Comparison of ENCODE assay signal across 8 cellular contexts in the genomic region with DNA sequence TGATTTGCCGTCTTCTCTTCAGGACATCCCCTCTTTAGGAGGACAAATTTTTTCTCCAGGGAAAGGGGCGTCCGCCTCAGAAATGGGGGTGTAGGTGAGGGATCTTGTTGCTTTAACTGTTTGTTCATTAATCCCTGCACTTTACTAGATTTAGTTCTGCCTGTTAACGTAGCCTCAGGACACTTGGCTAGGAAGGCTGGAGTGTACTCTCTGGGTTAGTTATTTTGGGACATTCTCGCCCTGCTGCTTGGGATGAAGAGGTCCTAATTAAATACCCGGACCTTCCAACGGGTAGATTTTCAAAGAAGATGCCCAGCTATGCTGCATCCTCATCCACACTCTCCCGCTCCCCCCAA. TPM values are rescaled to one million over a fixed set of nuclear protein-coding genes. Genes with fewer than 3 reads are reported as not detected.
DNase-seq lines count a peak whose midpoint lies in the region; ATAC-seq, FAIRE-seq and TF ChIP-seq lines count a peak whose summit lies in the region.

No MANE protein-coding gene starts in this region.

- DNase-seq in T-helper 2 cell treated with Interferon-gamma antibody and Interleukin-4, amounts not matched to agents 5 μg/mL and 100 μg/mL, for 36 hours (ENCODE audit: low spot score): no peak
- no peak for DNase-seq in T-helper 2 cell
- no peak for DNase-seq in kidney
- DNase-seq in suprapubic skin (ENCODE audit: low spot score in 2 of 2): no peak
- DNase-seq in Karpas-422: no peak
- no peak for DNase-seq in SIG-M5 treated with dmso at 0.1 percent for 504 hours (lab: John Stamatoyannopoulos, UW; ENCODE audit: unreplicated experiment)

- peak overlapping the region; percentile 72 for H3K4me3 Mint-ChIP-seq in T-helper 2 cell treated with Interferon-gamma antibody and Interleukin-4, amounts not matched to agents 5 μg/mL and 100 μg/mL, for 36 hours
- peak overlapping the region; percentile 86 to 94 (median 91) for H3K4me3 Mint-ChIP-seq in brain

- no peak for ATAC-seq in HG02759 (IDR thresholded peaks at IDR 0.05; ENCODE audit: unreplicated experiment)

- FAIRE-seq in kidney (lab: Jason Lieb, UNC): no peak

- H3K9me2 ChIP-seq in Karpas-422 (replicated peaks; ENCODE audit: insufficient read depth, low read length): no peaks in the 10 kb centered on the region

- H2AFZ ChIP-seq in Karpas-422 (ENCODE audit: low read length): no peak overlapping the region

- H3K36me3 ChIP-seq in kidney (ENCODE audit: control insufficient read depth in 1 of 2, insufficient read depth in 2 of 2, low read length in 2 of 2): no peaks in the 10 kb centered on the region
- no peaks in the 10 kb centered on the region for H3K36me3 ChIP-seq in suprapubic skin
- no peaks in the 10 kb centered on the region for H3K36me3 ChIP-seq in Karpas-422 (ENCODE audit: insufficient read depth, low read length)

- no peak overlapping the region for H3K4me2 ChIP-seq in Karpas-422 (ENCODE audit: low read depth, low read length, poor library complexity, severe bottlenecking)

- H3K9me3 Mint-ChIP-seq in T-helper 2 cell treated with Interferon-gamma antibody and Interleukin-4, amounts not matched to agents 5 μg/mL and 100 μg/mL, for 36 hours: no peaks in the 10 kb centered on the region
- peaks cover 0 to 6% (median 0%) of the 10 kb centered on the region in 5 experiments for H3K9me3 Mint-ChIP-seq in brain

- H3K79me2 ChIP-seq in Karpas-422 (ENCODE audit: low read length): no peaks in the 10 kb centered on the region

- H4K20me1 ChIP-seq in Karpas-422 (ENCODE audit: insufficient read depth, low read depth, low read length): no peaks in the 10 kb centered on the region

- H3K4me1 ChIP-seq in kidney (ENCODE audit: control insufficient read depth in 1 of 2, insufficient read depth in 1 of 2, low read depth in 1 of 2, low read length in 2 of 2) (no peaks in the 10 kb centered on the region), suprapubic skin (peaks cover 15% of the 10 kb centered on the region), Karpas-422 (ENCODE audit: low read length) (no peaks in the 10 kb centered on the region)

- H3K4me3 ChIP-seq in kidney (ENCODE audit: low read length in 2 of 2) (peak overlapping the region; percentile 42 to 55), suprapubic skin (peak overlapping the region; percentile 68), Karpas-422 (ENCODE audit: low read length) (no peak overlapping the region)

- no peak for TF ChIP-seq EP300 in suprapubic skin (IDR thresholded peaks at IDR 0.05)

- H3K9me3 ChIP-seq in kidney (ENCODE audit: control insufficient read depth in 1 of 2, low read length in 2 of 2) (no peaks in the 10 kb centered on the region), suprapubic skin (no peaks in the 10 kb centered on the region), Karpas-422 (ENCODE audit: low read length) (no peaks in the 10 kb centered on the region)

- no peaks in the 10 kb centered on the region for H3K36me3 Mint-ChIP-seq in T-helper 2 cell treated with Interferon-gamma antibody and Interleukin-4, amounts not matched to agents 5 μg/mL and 100 μg/mL, for 36 hours (ENCODE audit: low read depth)
- H3K36me3 Mint-ChIP-seq in brain: no peaks in the 10 kb centered on the region

- H3K27ac ChIP-seq in kidney (ENCODE audit: low read depth in 2 of 2, low read length in 2 of 2) (no peak overlapping the region), suprapubic skin (no peak overlapping the region), Karpas-422 (ENCODE audit: low read length) (no peak overlapping the region)

- H3K27me3 ChIP-seq in suprapubic skin: peaks cover 8% of the 10 kb centered on the region
- no peaks in the 10 kb centered on the region for H3K27me3 ChIP-seq in Karpas-422 (ENCODE audit: low read length)

- H3K9ac ChIP-seq in kidney (ENCODE audit: low read length in 2 of 2) (no peak overlapping the region), Karpas-422 (ENCODE audit: low read length) (no peak overlapping the region)

- peaks cover 58% of the 10 kb centered on the region for H3K27me3 Mint-ChIP-seq in T-helper 2 cell treated with Interferon-gamma antibody and Interleukin-4, amounts not matched to agents 5 μg/mL and 100 μg/mL, for 36 hours (ENCODE audit: low read depth)
- H3K27me3 Mint-ChIP-seq in brain: peaks cover 7% of the 10 kb centered on the region

- intact Hi-C loops in kidney (cut with DNase I): no loop called here

- TF ChIP-seq CTCF in brain (conservative IDR thresholded peaks at IDR 0.05): no peak
- no peak for TF ChIP-seq CTCF in kidney (IDR thresholded peaks at IDR 0.05; ENCODE audit: borderline replicate concordance, extremely low read depth, insufficient read depth)
- no peak for TF ChIP-seq CTCF in suprapubic skin (IDR thresholded peaks at IDR 0.05)

- 27% methylated on average over 8 of the region's 8 CpGs for WGBS in suprapubic skin

- TF ChIP-seq POLR2A in suprapubic skin (IDR thresholded peaks at IDR 0.05): no peak

- peaks cover 5% of the 10 kb centered on the region for H3K4me1 Mint-ChIP-seq in T-helper 2 cell treated with Interferon-gamma antibody and Interleukin-4, amounts not matched to agents 5 μg/mL and 100 μg/mL, for 36 hours (ENCODE audit: low read depth)
- H3K4me1 Mint-ChIP-seq in brain: peaks cover 38% of the 10 kb centered on the region

- no peak overlapping the region for H3K27ac Mint-ChIP-seq in T-helper 2 cell treated with Interferon-gamma antibody and Interleukin-4, amounts not matched to agents 5 μg/mL and 100 μg/mL, for 36 hours
- H3K27ac Mint-ChIP-seq in brain: peak overlapping the region in 4 of 5 experiments; percentile 73 to 95 (median 80)

RNA-seq across cellular contexts. Expression of a gene that starts 0.6 kb away (rescaled TPM):
- polyA plus RNA-seq in brain (ENCODE audit: insufficient read depth, low read depth, low replicate concordance): 11.7 TPM
- 1.0 TPM for total RNA-seq in kidney
- 0.54 TPM for polyA plus RNA-seq in kidney (ENCODE audit: insufficient read depth, low read depth, low replicate concordance)
- 1 to 10 TPM in 3 of 4 donors, under 1 TPM in 1; 0.42 to 2.5 (median 1.8) TPM for total RNA-seq in suprapubic skin
- not detected in 2 replicates for total RNA-seq in Karpas-422 (2014; rRNA removed; shearing (Covaris generic); ENCODE audit: low replicate concordance)
